In genomic region chr4:145179861-145180297, GRCh38 we compare ENCODE assay signal across 8 cellular contexts. TPM values are rescaled to one million over a fixed set of nuclear protein-coding genes. Genes with fewer than 3 reads are reported as not detected.
DNase-seq lines count a peak whose midpoint lies in the region; ATAC-seq, FAIRE-seq and TF ChIP-seq lines count a peak whose summit lies in the region.
"Not testable (repeated sequence)": the region's sequence is repeated elsewhere in the genome, so short reads cannot be mapped to it uniquely, and the experiment has no call there.

No MANE protein-coding gene starts in this region.

- H3K4me1 ChIP-seq in HUES6 (ENCODE audit: control insufficient read depth, insufficient read depth, low read length) = peaks cover 19% of the 10 kb centered on the region
- H3K4me1 ChIP-seq in GM12878 (ENCODE audit: control insufficient read depth, insufficient read depth, low read length) = peaks cover 25% of the 10 kb centered on the region
- peaks cover 13 to 44% (median 35%) of the 10 kb centered on the region in 4 donors for H3K4me1 ChIP-seq in transverse colon

- ATAC-seq in GM21723 (IDR thresholded peaks at IDR 0.05; ENCODE audit: unreplicated experiment) (peak; percentile 22), SK-N-SH treated with all-trans-retinoic acid at 6 μM for 48 hours (peak; percentile 49), GM12878 (peak; percentile 20), Right ventricle myocardium superior (ENCODE audit: poor library complexity) (peak; percentile 45)

- SMC1A ChIA-PET in GM12878 (lab: Charles Lee; ENCODE audit: uncharacterized antibody, unreplicated experiment) = interaction anchor here (0.7 to 3.5 kb wide), 5 partner anchors 10 to 444 kb away, joined by 3 to 34 read pairs (median 9); partner anchors contain the start of genes ABCE1 and ANAPC10

- peak overlapping the region; percentile 46 for H2AFZ ChIP-seq in GM12878 (ENCODE audit: control insufficient read depth, low read depth, low read length)

- not testable (repeated sequence) for H3K9me3 ChIP-seq in HUES6 (ENCODE audit: control insufficient read depth, insufficient read depth, low read depth, low read length); GM12878 (replicated peaks; ENCODE audit: control insufficient read depth, insufficient read depth, low read length); transverse colon

- POLR2A ChIA-PET in GM10248 (lab: Yijun Ruan, JAX) = not testable (repeated sequence)
- POLR2A ChIA-PET in GM12878 (lab: Charles Lee) = interaction anchor here (0.6 to 4.2 kb wide), 5 partner anchors 12 to 440 kb away, joined by 3 to 25 read pairs (median 9); partner anchors contain the start of genes ABCE1, ANAPC10 and MMAA

- H3K4me3 ChIP-seq in HUES6 (ENCODE audit: low read depth, low read length) (peak overlapping the region; percentile 81), GM12878 (peak overlapping the region; percentile 67; the same call in 1 of the 2 replicates), transverse colon (peak overlapping the region; percentile 73 to 98 (median 90))

- peaks cover 33% of the 10 kb centered on the region for H3K4me1 Mint-ChIP-seq in nephron

- H3K27ac ChIP-seq in HUES6 (ENCODE audit: low read depth, low read length) (peak overlapping the region; percentile 90), GM12878 (ENCODE audit: control insufficient read depth, insufficient read depth) (peak overlapping the region; percentile 95), transverse colon (peak overlapping the region; percentile 97 to 100 (median 99))

- peaks cover 48% of the 10 kb centered on the region for H3K79me2 ChIP-seq in GM12878 (ENCODE audit: control insufficient read depth, insufficient read depth, low read length)

- BruUV-seq in GM12878 (replicated peaks; lab: Mats Ljungman, UMichigan) = TSS peak; percentile 80

- H3K27me3 Mint-ChIP-seq in nephron (ENCODE audit: low read depth) = not testable (repeated sequence)

- not testable (repeated sequence) for FAIRE-seq in GM12878 (lab: Jason Lieb, UNC)

- H3K27ac Mint-ChIP-seq in nephron = peak overlapping the region; percentile 81 to 98 (median 94)

- TF ChIP-seq CTCF in GM10248 (IDR thresholded peaks at IDR 0.05; ENCODE audit: control extremely low read depth, extremely low read depth, low read depth, missing control alignments); GM12878 (IDR thresholded peaks at IDR 0.05 in 2 of 3, conservative IDR thresholded peaks at IDR 0.05 in 1 of 3; ENCODE audit: control insufficient read depth in 2 of 3, extremely low read depth in 1 of 3, insufficient read depth in 1 of 3, low read depth in 3 of 3, low read length in 3 of 3); nephron (IDR thresholded peaks at IDR 0.05; ENCODE audit: unreplicated experiment in 3 of 3); transverse colon (IDR thresholded peaks at IDR 0.05): not testable (repeated sequence)

- not testable (repeated sequence) for H3K36me3 Mint-ChIP-seq in nephron (ENCODE audit: low read depth)

- peak overlapping the region; percentile 96 to 100 (median 98) for H3K4me3 Mint-ChIP-seq in nephron

- not testable (repeated sequence) for TF ChIP-seq RAD21 in GM12878 (IDR thresholded peaks at IDR 0.05; ENCODE audit: insufficient read depth, low read depth, low read length)

- peak overlapping the region; percentile 89 for H3K9ac ChIP-seq in HUES6 (ENCODE audit: low read length)
- peak overlapping the region; percentile 90 for H3K9ac ChIP-seq in GM12878 (ENCODE audit: control insufficient read depth, insufficient read depth, low read length)

- H3K27me3 ChIP-seq in HUES6 (ENCODE audit: control insufficient read depth, insufficient read depth, low read length); GM12878 (replicated peaks in 1 of 2; ENCODE audit: control insufficient read depth in 2 of 2, insufficient read depth in 2 of 2, low read length in 1 of 2); transverse colon: not testable (repeated sequence)

- peak; percentile 15 for DNase-seq in GM10248 (ENCODE audit: extremely low spot score)
- DNase-seq in GM12878 (ENCODE audit: low read depth, low spot score); Right ventricle myocardium superior; transverse colon: not testable (repeated sequence)

- intact Hi-C loops in GM12878 (cut with micrococcal nuclease; ENCODE audit: unreplicated experiment) = loop anchor here (1.0 to 10.0 kb wide), 6 partner anchors 15 to 1095 kb away; partner anchors contain the start of genes ABCE1, ANAPC10, MMAA and ZNF827
- intact Hi-C loops in Right ventricle myocardium superior (cut with DNase I); transverse colon (cut with DNase I; ENCODE audit: low total_unique reads): not testable (repeated sequence)

- in situ Hi-C loops in GM12878 (cut with MboI); transverse colon (cut with MboI; ENCODE audit: low pct_ligation_motif_present in 1 of 4, low pct_unique_long_range_greater_than_20kb in 1 of 4, low sequenced_read_pairs in 3 of 4): not testable (repeated sequence)

- peak overlapping the region; percentile 98; the same call in 1 of the 2 replicates for H3K4me2 ChIP-seq in GM12878 (ENCODE audit: control insufficient read depth, insufficient read depth)

- H4K20me1 ChIP-seq in GM12878 (ENCODE audit: control insufficient read depth, insufficient read depth) = not testable (repeated sequence)

- peak; percentile 29 for TF ChIP-seq POLR2A in GM12878 (IDR thresholded peaks at IDR 0.05; ENCODE audit: low read depth, low read length)
- TF ChIP-seq POLR2A in transverse colon (IDR thresholded peaks at IDR 0.05) = not testable (repeated sequence)

- H3K36me3 ChIP-seq in HUES6 (ENCODE audit: control insufficient read depth, insufficient read depth, low read length); GM12878 (ENCODE audit: control insufficient read depth in 2 of 2, insufficient read depth in 2 of 2, low read length in 1 of 2); transverse colon: not testable (repeated sequence)

- not testable (repeated sequence) for TF ChIP-seq EP300 in GM12878 (IDR thresholded peaks at IDR 0.05; ENCODE audit: borderline replicate concordance in 1 of 2, control insufficient read depth in 1 of 2, low read depth in 2 of 2, low read length in 2 of 2); transverse colon (IDR thresholded peaks at IDR 0.05; ENCODE audit: low read depth)

- under 1% methylated on average over 49 of the region's 57 CpGs for WGBS in GM12878 (ENCODE audit: insufficient coverage, insufficient replicate concordance, low lambda C conversion rate, missing lambda C conversion rate)
- WGBS in transverse colon (ENCODE audit: low coverage in 1 of 2), 2 donors = 0% methylated on average over 6 of the region's 57 CpGs; no CpG with 5 or more reads in 1 of the 2 donors

- RAD21 ChIA-PET in GM12878 (lab: Charles Lee; ENCODE audit: unreplicated experiment) = interaction anchor here (1.0 to 3.8 kb wide), 7 partner anchors 20 to 80 kb away, joined by 3 to 30 read pairs (median 6); partner anchors contain the start of genes ABCE1 and ANAPC10

- CTCF ChIA-PET in GM10248 (lab: Yijun Ruan, JAX) = interaction anchor here (1.4 to 1.8 kb wide), 3 partner anchors 20 to 438 kb away, joined by 3 to 9 read pairs (median 5); no protein-coding TSS in a partner anchor
- CTCF ChIA-PET in GM12878 (lab: Yijun Ruan, JAX) = interaction anchor here (2.2 kb wide), 1 partner anchor 437 kb away, joined by 11 read pairs; no protein-coding TSS in a partner anchor

- H3K9me3 Mint-ChIP-seq in nephron = not testable (repeated sequence)

TF ChIP-seq in GM12878, 131 proteins besides CTCF, POLR2A, EP300 and RAD21 (continues in another document):
- TF ChIP-seq GATAD2B (conservative IDR thresholded peaks at IDR 0.05; ENCODE audit: low read depth) (peak; percentile 51; the same call in 1 of the 2 replicates), ZNF217 (IDR thresholded peaks at IDR 0.05) (0 out of 2 replicates have a peak, but pooled peaks have one; percentile 41), IKZF1 (conservative IDR thresholded peaks at IDR 0.05) (peak; percentile 16; the same call in 1 of the 2 replicates)

RNA-seq across cellular contexts. Expression of gene OTUD4, which starts 0.5 kb away (rescaled TPM):
- total RNA-seq in GM12878 (2013; cell fraction: nucleolus; rRNA removed) = 119 and 122 TPM in 2 replicates
- total RNA-seq in GM12878 (2014; rRNA removed) = 14.1 and 15.5 TPM in 2 replicates
- total RNA-seq in GM12878 (2014; rRNA removed; fragmentation: Illumina TruSeq; extraction: Trizol) = 16.1 and 17.2 TPM in 2 replicates
- total RNA-seq in GM12878 (2021) = 21.4 and 22.8 TPM in 2 replicates
- polyA plus RNA-seq in GM12878 (2011; ENCODE audit: low read depth) = 5.8 TPM
- 26.3 and 35.0 TPM in 2 replicates for polyA plus RNA-seq in GM12878 (2011; rRNA removed)
- 12.1 and 13.0 TPM in 2 replicates for polyA plus RNA-seq in GM12878 (2011; cell fraction: cytosol; rRNA removed)
- polyA plus RNA-seq in GM12878 (2011; cell fraction: nucleus; rRNA removed) = 40.0 and 42.7 TPM in 2 replicates
- polyA plus RNA-seq in GM12878 (2012) = 8.4 and 9.3 TPM in 2 replicates
- polyA plus RNA-seq in GM12878 (2014; fragmentation: Illumina TruSeq; extraction: Trizol) = 19.2 and 25.2 TPM in 2 replicates
- polyA plus RNA-seq in GM12878 (2014; fragmentation: Nextera tagmentation; extraction: Ambion mirVana) = 1 to 10 TPM; 2.8 to 4.4 TPM
- 10.0 and 13.0 TPM in 2 replicates for polyA plus RNA-seq in GM12878 (2014; rRNA removed)
- polyA plus RNA-seq in GM12878 (2016; fragmentation: Nextera tagmentation; extraction: Ambion mirVana) = 1 to 10 TPM; 2.2 to 8.3 TPM
- 35.2 and 36.7 TPM in 2 replicates for polyA minus RNA-seq in GM12878 (2011; rRNA and poly(A)+ RNA removed)
- 10.3 and 10.6 TPM in 2 replicates for polyA minus RNA-seq in GM12878 (2011; cell fraction: cytosol; rRNA and poly(A)+ RNA removed)
- polyA minus RNA-seq in GM12878 (2011; cell fraction: nucleus; rRNA and poly(A)+ RNA removed) = 39.0 and 66.1 TPM in 2 replicates
- 36.2 TPM for total RNA-seq in Right ventricle myocardium superior
- 10 to 100 TPM; 10.5 to 46.0 (median 27.6) TPM for total RNA-seq in transverse colon
